38 cellular contexts compared by ENCODE assay signal in the genomic region with DNA sequence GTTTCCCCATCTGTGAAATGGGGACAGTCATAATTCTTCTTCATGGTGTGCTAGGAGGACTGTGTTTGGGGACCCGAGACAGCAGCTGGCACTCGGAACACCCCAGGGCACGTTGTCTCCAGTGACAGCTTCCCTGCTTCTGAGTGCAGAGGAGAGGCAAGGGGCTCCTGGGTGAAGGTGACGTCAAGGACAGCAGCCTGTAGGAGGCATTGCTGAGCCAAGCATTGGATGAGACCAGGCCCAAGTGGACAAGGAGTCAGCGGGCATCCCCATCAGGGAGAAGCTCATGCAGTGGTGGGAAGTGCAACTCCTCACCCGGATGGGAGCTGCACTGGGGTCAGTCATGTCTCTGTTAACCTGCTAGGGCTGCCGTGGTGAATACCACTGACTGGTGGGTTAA. TPM values are rescaled to one million over a fixed set of nuclear protein-coding genes. Genes with fewer than 3 reads are reported as not detected.
DNase-seq lines count a peak whose midpoint lies in the region; ATAC-seq, FAIRE-seq and TF ChIP-seq lines count a peak whose summit lies in the region.
"Had no signal": no experiment of that assay in that cellular context is flagged by ENCODE, and none has a peak within 500 bp of the region (broad histone marks: within the 10 kb centered on the region; RNA-seq: fewer than 3 reads in every experiment).

No MANE protein-coding gene starts in this region.

- FAIRE-seq in K562 (lab: Jason Lieb, UNC), result no peak
- FAIRE-seq: colon, small intestine, urothelium cell line had no signal

- no peaks in the 10 kb centered on the region for H3K79me2 ChIP-seq in K562 (ENCODE audit: control insufficient read depth, insufficient read depth, low read length)

- H3K27me3 ChIP-seq in right atrium auricular region (no peaks in the 10 kb centered on the region), K562 (ENCODE audit: control insufficient read depth in 2 of 2, insufficient read depth in 2 of 2, low read length in 2 of 2) (peaks cover 0 to 10% of the 10 kb centered on the region in 2 experiments; a peak in 1 of 5 replicates), upper lobe of right lung (no peaks in the 10 kb centered on the region), Peyer's patch (no peaks in the 10 kb centered on the region)
- H3K27me3 ChIP-seq: cardiac muscle cell, esophagus muscularis mucosa, heart left ventricle, ovary, SJCRH30 had no signal

- intact Hi-C loops in Right ventricle myocardium superior (cut with DNase I), result no loop called here
- intact Hi-C loops in K562 (cut with micrococcal nuclease), result no loop called here
- intact Hi-C loops in upper lobe of right lung (cut with DNase I), result no loop called here

- H3K36me3 Mint-ChIP-seq in stimulated activated naive B cell treated with anti-CD40 and anti-IgM and Interleukin-4, amounts not matched to agents 10 μg/mL and 1 μg/mL and 100 μg/mL, for 72 hours, result no peaks in the 10 kb centered on the region
- H3K36me3 Mint-ChIP-seq: activated naive CD8-positive, alpha-beta T cell had no signal

- H3K27ac Mint-ChIP-seq in stimulated activated naive B cell treated with anti-CD40 and anti-IgM and Interleukin-4, amounts not matched to agents 10 μg/mL and 1 μg/mL and 100 μg/mL, for 72 hours, result no peak overlapping the region
- H3K27ac Mint-ChIP-seq: activated CD4-positive, alpha-beta T cell treated with anti-CD3 and anti-CD28 coated beads for 36 hours; activated naive CD8-positive, alpha-beta T cell; nephron progenitor cell had no signal

- in situ Hi-C loops in K562 (cut with MboI), result no loop called here

- CTCF ChIA-PET in K562 (lab: Yijun Ruan, JAX; ENCODE audit: low intra/inter-chr PET ratio), result no interaction called here

- H3K27ac ChIP-seq in right atrium auricular region (no peak overlapping the region), K562 (ENCODE audit: extremely low read depth, low read depth, low read length) (no peak overlapping the region), upper lobe of right lung (no peak overlapping the region), Peyer's patch (no peak overlapping the region)
- H3K27ac ChIP-seq: cardiac muscle cell, esophagus muscularis mucosa, heart left ventricle, lower lobe of right lung, ovary, SJCRH30, thoracic aorta had no signal

- no peak overlapping the region for H2AFZ ChIP-seq in K562 (ENCODE audit: low read depth, low read length)

- H3K9me3 Mint-ChIP-seq in stimulated activated naive B cell treated with anti-CD40 and anti-IgM and Interleukin-4, amounts not matched to agents 10 μg/mL and 1 μg/mL and 100 μg/mL, for 72 hours, result no peaks in the 10 kb centered on the region
- H3K9me3 Mint-ChIP-seq: nephron progenitor cell had no signal

- POLR2A ChIA-PET in K562 (lab: Yijun Ruan, JAX), result interaction anchor here (0.6 kb wide), 1 partner anchor 18 kb away, joined by 3 read pairs; no protein-coding TSS in a partner anchor

- no peak for TF ChIP-seq CTCF in right atrium auricular region (IDR thresholded peaks at IDR 0.05)
- no peak for TF ChIP-seq CTCF in K562 (IDR thresholded peaks at IDR 0.05 in 2 of 3, conservative IDR thresholded peaks at IDR 0.05 in 1 of 3; ENCODE audit: insufficient read depth in 2 of 3, low read depth in 1 of 3, low read length in 3 of 3)
- no peak for TF ChIP-seq CTCF in upper lobe of right lung (IDR thresholded peaks at IDR 0.05)
- TF ChIP-seq CTCF in Peyer's patch (IDR thresholded peaks at IDR 0.05), result no peak

- ATAC-seq in Right ventricle myocardium superior (ENCODE audit: poor library complexity) (no peak), K562 (no peak), upper lobe of right lung (no peak), HG03520 (IDR thresholded peaks at IDR 0.05; ENCODE audit: unreplicated experiment) (no peak)
- no peak for ATAC-seq in stimulated activated naive B cell treated with anti-CD40 and anti-IgM and Interleukin-4, amounts not matched to agents 10 μg/mL and 1 μg/mL and 100 μg/mL, for 72 hours (replicated peaks)
- ATAC-seq: activated CD4-positive, alpha-beta T cell treated with anti-CD3 and anti-CD28 coated beads for 36 hours; heart left ventricle; lower lobe of right lung; mucosa of descending colon; stimulated activated naive CD8-positive, alpha-beta T cell treated with anti-CD3 and anti-CD28 coated beads, Interleukin-15, Interleukin-2, amounts not matched to agents 100 U/mL and 50 U/mL, for 24 hours had no signal

- H3K4me1 ChIP-seq in right atrium auricular region (no peaks in the 10 kb centered on the region), K562 (replicated peaks in 1 of 2; ENCODE audit: control insufficient read depth in 2 of 2, insufficient read depth in 2 of 2, low read length in 2 of 2) (peaks cover 0 to 7% of the 10 kb centered on the region in 2 experiments; a peak in 2 of 5 replicates), upper lobe of right lung (no peaks in the 10 kb centered on the region), Peyer's patch (no peaks in the 10 kb centered on the region)
- H3K4me1 ChIP-seq: esophagus muscularis mucosa, heart left ventricle, lower lobe of right lung, SJCRH30 had no signal

- no peaks in the 10 kb centered on the region for H3K4me1 Mint-ChIP-seq in stimulated activated naive B cell treated with anti-CD40 and anti-IgM and Interleukin-4, amounts not matched to agents 10 μg/mL and 1 μg/mL and 100 μg/mL, for 72 hours

- H4K20me1 ChIP-seq in K562 (replicated peaks; ENCODE audit: control insufficient read depth, insufficient read depth, low read length), result no peaks in the 10 kb centered on the region; the same call in 1 of the 2 replicates

- WGBS in K562 (ENCODE audit: insufficient coverage, low coverage, missing lambda C conversion rate), result 14% methylated on average over 6 of the region's 7 CpGs

- no TSS peak for BruUV-seq in K562 (replicated peaks; lab: Mats Ljungman, UMichigan)

- H3K9ac ChIP-seq in K562 (ENCODE audit: insufficient read depth in 1 of 2, low read depth in 2 of 2, low read length in 2 of 2), result no peak overlapping the region

- H3K36me3 ChIP-seq in right atrium auricular region, result peaks cover 57% of the 10 kb centered on the region
- H3K36me3 ChIP-seq in K562 (ENCODE audit: control insufficient read depth, insufficient read depth, low read length), result no peaks in the 10 kb centered on the region
- peaks cover 29% of the 10 kb centered on the region for H3K36me3 ChIP-seq in upper lobe of right lung
- H3K36me3 ChIP-seq in Peyer's patch, result peaks cover 0 to 9% (median 0%) of the 10 kb centered on the region in 3 donors
- H3K36me3 ChIP-seq: cardiac muscle cell had no signal

- no peaks in the 10 kb centered on the region for H3K9me1 ChIP-seq in K562 (ENCODE audit: control insufficient read depth, insufficient read depth, low read length)

- H3K4me3 ChIP-seq in right atrium auricular region (no peak overlapping the region), K562 (no peak overlapping the region), upper lobe of right lung (no peak overlapping the region), Peyer's patch (no peak overlapping the region)
- H3K4me3 ChIP-seq: cardiac muscle cell, esophagus muscularis mucosa, heart left ventricle, lower lobe of right lung, mucosa of descending colon, ovary, SJCRH30, thoracic aorta had no signal

- DNase-seq in right atrium auricular region (ENCODE audit: low spot score) (peak; percentile 51), Right ventricle myocardium superior (no peak), K562 (ENCODE audit: extremely low read depth in 1 of 4, low spot score in 3 of 4) (no peak), iPS-NIHi7 (ENCODE audit: extremely low spot score) (peak; percentile 18), upper lobe of right lung (peak; percentile 39), Peyer's patch (no peak)
- DNase-seq in stimulated activated naive B cell treated with anti-CD40 and anti-IgM and Interleukin-4, amounts not matched to agents 10 μg/mL and 1 μg/mL and 100 μg/mL, for 72 hours, result no peak
- DNase-seq: activated CD4-positive, alpha-beta T cell treated with anti-CD3 and anti-CD28 coated beads for 36 hours; activated CD8-positive, alpha-beta memory T cell treated with anti-CD3 and anti-CD28 coated beads for 24 hours; activated effector memory CD4-positive, alpha-beta T cell treated with Interleukin-2 at 50 U/mL for 16 hours; activated T-cell treated with anti-CD3 and anti-CD28 coated beads for 4 hours; anterior cingulate cortex; DMS79; effector memory CD4-positive, alpha-beta T cell; foreskin melanocyte; GDM1; heart left ventricle; kidney glomerular epithelial cell; lower lobe of right lung; mucosa of descending colon; NCI-H1092 treated with DMSO at 0.1 percent for 48 hours; NCI-H1930; NCI-H524 treated with DMSO at 0.1 percent for 48 hours; nephron progenitor cell; NK-92 treated with Interleukin-12 subunit alpha and Interleukin-12 subunit beta, amount 100 ng/mL, for 24 hours; ovary; SJCRH30; small intestine; stimulated activated naive CD8-positive, alpha-beta T cell treated with anti-CD3 and anti-CD28 coated beads, Interleukin-15, Interleukin-2, amounts not matched to agents 100 U/mL and 50 U/mL, for 24 hours; T-helper 9 cell had no signal

- no peaks in the 10 kb centered on the region for H3K27me3 Mint-ChIP-seq in stimulated activated naive B cell treated with anti-CD40 and anti-IgM and Interleukin-4, amounts not matched to agents 10 μg/mL and 1 μg/mL and 100 μg/mL, for 72 hours

- TF ChIP-seq EP300 in K562 (IDR thresholded peaks at IDR 0.05; ENCODE audit: low read length), result no peak

- no peak overlapping the region for H3K4me3 Mint-ChIP-seq in stimulated activated naive B cell treated with anti-CD40 and anti-IgM and Interleukin-4, amounts not matched to agents 10 μg/mL and 1 μg/mL and 100 μg/mL, for 72 hours
- H3K4me3 Mint-ChIP-seq: activated CD4-positive, alpha-beta T cell treated with anti-CD3 and anti-CD28 coated beads for 36 hours; activated naive CD8-positive, alpha-beta T cell; nephron progenitor cell had no signal

- TF ChIP-seq POLR2A in K562 (conservative IDR thresholded peaks at IDR 0.05) (no peak), Peyer's patch (IDR thresholded peaks at IDR 0.05) (no peak)

- H3K9me3 ChIP-seq in right atrium auricular region (no peaks in the 10 kb centered on the region), K562 (replicated peaks; ENCODE audit: control insufficient read depth, insufficient read depth, low read depth, low read length) (no peaks in the 10 kb centered on the region), upper lobe of right lung (no peaks in the 10 kb centered on the region), Peyer's patch (no peaks in the 10 kb centered on the region)
- H3K9me3 ChIP-seq: heart left ventricle, lower lobe of right lung, mucosa of descending colon, ovary, SJCRH30, thoracic aorta had no signal

- TF ChIP-seq RAD21 in K562 (CRISPR knock-in tag; conservative IDR thresholded peaks at IDR 0.05 in 1 of 2, IDR thresholded peaks at IDR 0.05 in 1 of 2), result no peak

- no peak overlapping the region for H3K4me2 ChIP-seq in K562 (ENCODE audit: insufficient read depth, low read length)

RNA-seq across cellular contexts. Expression of a gene that starts 46.1 kb away (rescaled TPM):
- total RNA-seq in right atrium auricular region (10 to 100 TPM in 1 of 2 donors, 1 to 10 TPM in 1; 8.6 to 14.1 TPM), Right ventricle myocardium superior (5.3 TPM), K562 (2014; rRNA removed) (0.91 and 2.3 TPM in 2 replicates), K562 (2014; rRNA removed; fragmentation: Illumina TruSeq; extraction: Trizol) (1.1 and 1.2 TPM in 2 replicates), K562 (2015; rRNA removed; fragmentation: Illumina TruSeq; extraction: Trizol) (1.4 and 1.7 TPM in 2 replicates), K562 (2021) (3.2 and 3.4 TPM in 2 replicates), upper lobe of right lung (27.6 TPM), Peyer's patch (10 to 100 TPM in 1 of 4 donors, 1 to 10 TPM in 3; 1.6 to 40.4 (median 4.4) TPM)
- total RNA-seq in K562 (2011; cell fraction: chromatin; rRNA removed; ENCODE audit: low replicate concordance), result 3.4 and 3.9 TPM in 2 replicates
- 1.3 and 1.6 TPM in 2 replicates for total RNA-seq in K562 (2011; cell fraction: nucleolus; rRNA removed)
- total RNA-seq in K562 (2011; cell fraction: nucleoplasm; rRNA removed), result 1.1 and 2.0 TPM in 2 replicates
- polyA plus RNA-seq in K562 (2011; rRNA removed) (0.01 and 0.22 TPM in 2 replicates), K562 (2014; fragmentation: Illumina TruSeq; extraction: Trizol) (1.2 and 1.5 TPM in 2 replicates), K562 (2014; fragmentation: Nextera tagmentation; extraction: Ambion mirVana) (under 1 TPM; 0.03 to 0.08 TPM), K562 (2014; rRNA removed) (2.6 and 2.7 TPM in 2 replicates)
- polyA plus RNA-seq in K562 (2011; cell fraction: cytosol; rRNA removed), result 0.01 and 0.10 TPM in 2 replicates
- 0.03 and 1.2 TPM in 2 replicates for polyA plus RNA-seq in K562 (2011; cell fraction: nucleus; rRNA removed)
- polyA plus RNA-seq in K562 (2012), result 1.3 and 3.9 TPM in 2 replicates
- polyA minus RNA-seq in K562 (2011; rRNA and poly(A)+ RNA removed), result 0.06 and 0.18 TPM in 2 replicates
- 0.10 TPM in 1 of 2 replicates, not detected in the other for polyA minus RNA-seq in K562 (2011; cell fraction: cytosol; rRNA and poly(A)+ RNA removed)
- 0.44 and 1.1 TPM in 2 replicates for polyA minus RNA-seq in K562 (2011; cell fraction: nucleus; rRNA and poly(A)+ RNA removed)

RNA-seq across cellular contexts. Expression of a gene that starts 48.7 kb away (rescaled TPM):
- total RNA-seq in right atrium auricular region, result 1 to 10 TPM; 2.6 to 7.0 TPM
- total RNA-seq in Right ventricle myocardium superior, result 1.6 TPM
- 0.62 and 0.63 TPM in 2 replicates for total RNA-seq in K562 (2011; cell fraction: chromatin; rRNA removed; ENCODE audit: low replicate concordance)
- total RNA-seq in K562 (2011; cell fraction: nucleolus; rRNA removed), result 0.26 and 0.33 TPM in 2 replicates
- 0.31 and 0.51 TPM in 2 replicates for total RNA-seq in K562 (2011; cell fraction: nucleoplasm; rRNA removed)
- total RNA-seq in K562 (2014; rRNA removed), result 0.54 and 0.61 TPM in 2 replicates
- total RNA-seq in K562 (2014; rRNA removed; fragmentation: Illumina TruSeq; extraction: Trizol), result 0.29 and 0.45 TPM in 2 replicates
- 0.45 and 0.51 TPM in 2 replicates for total RNA-seq in K562 (2015; rRNA removed; fragmentation: Illumina TruSeq; extraction: Trizol)
- total RNA-seq in K562 (2021), result 0.47 and 0.55 TPM in 2 replicates
- 0.03 TPM in 1 of 2 replicates, not detected in the other for polyA plus RNA-seq in K562 (2011; rRNA removed)
- 0.01 TPM in 1 of 2 replicates, not detected in the other for polyA plus RNA-seq in K562 (2011; cell fraction: cytosol; rRNA removed)
- polyA plus RNA-seq in K562 (2011; cell fraction: nucleus; rRNA removed), result 0.10 TPM in 1 of 2 replicates, not detected in the other
- 0.36 and 1.2 TPM in 2 replicates for polyA plus RNA-seq in K562 (2012)
- polyA plus RNA-seq in K562 (2014; fragmentation: Illumina TruSeq; extraction: Trizol), result 0.26 and 0.33 TPM in 2 replicates
- under 1 TPM in 1 of 2 experiments, not detected in 1; 0.07 TPM for polyA plus RNA-seq in K562 (2014; fragmentation: Nextera tagmentation; extraction: Ambion mirVana)
- polyA plus RNA-seq in K562 (2014; rRNA removed), result 0.36 and 0.42 TPM in 2 replicates
- 0.04 TPM in 1 of 2 replicates, not detected in the other for polyA minus RNA-seq in K562 (2011; rRNA and poly(A)+ RNA removed)
- polyA minus RNA-seq in K562 (2011; cell fraction: cytosol; rRNA and poly(A)+ RNA removed), result not detected in 2 replicates
- 0.13 TPM in 1 of 2 replicates, not detected in the other for polyA minus RNA-seq in K562 (2011; cell fraction: nucleus; rRNA and poly(A)+ RNA removed)
- 6.3 TPM for total RNA-seq in upper lobe of right lung
- total RNA-seq in Peyer's patch, result 10 to 100 TPM in 1 of 4 donors, 1 to 10 TPM in 2, under 1 TPM in 1; 0.70 to 32.2 (median 4.1) TPM
- total RNA-seq: A172 had no signal

Comparison
In these comparisons a context has a peak if more than half of its experiments do, and no peak if none do; other contexts are left out.
1. DNase-seq: peak in right atrium auricular region (single experiment), iPS-NIHi7 (single experiment) and upper lobe of right lung (single experiment); none in Right ventricle myocardium superior (single experiment), K562 (0 of 4), Peyer's patch (0 of 3) and stimulated activated naive B cell treated with anti-CD40 and anti-IgM and Interleukin-4, amounts not matched to agents 10 μg/mL and 1 μg/mL and 100 μg/mL, for 72 hours (single experiment).